3 cellular contexts compared by ENCODE assay signal in genomic region chr9:30597609-30598008, GRCh38.
A peak's percentile ranks its signal among the peaks of the same experiment; 100 is the strongest.
TF ChIP-seq lines count a peak whose summit lies in the region.

No MANE protein-coding gene starts in this region.

TF ChIP-seq in HepG2, 621 proteins besides CTCF, POLR2A, EP300 and RAD21:
- TF ChIP-seq ZBTB42 (CRISPR knock-in tag; IDR thresholded peaks at IDR 0.05) (no peak), MAFK (conservative IDR thresholded peaks at IDR 0.05 in 1 of 2, IDR thresholded peaks at IDR 0.05 in 1 of 2; ENCODE audit: low read length in 2 of 2) (peak; percentile 64 to 77), MAFF (IDR thresholded peaks at IDR 0.05; ENCODE audit: low read depth, low read length) (peak; percentile 73), ZNF652 (CRISPR knock-in tag; IDR thresholded peaks at IDR 0.05; ENCODE audit: borderline replicate concordance, low read depth) (no peak)
TF ChIP-seq in HepG2: peak in this region for 2.

TF ChIP-seq in A549, 52 proteins besides CTCF, POLR2A, EP300 and RAD21:
- peak; percentile 81 for TF ChIP-seq MAFK (IDR thresholded peaks at IDR 0.05; ENCODE audit: partially characterized antibody)
- TF ChIP-seq ZFP36 (IDR thresholded peaks at IDR 0.05; ENCODE audit: borderline replicate concordance, partially characterized antibody): no peak
- no peak for TF ChIP-seq HOXB13 (CRISPR knock-in tag; IDR thresholded peaks at IDR 0.05; ENCODE audit: low read depth)

TF ChIP-seq in IMR-90, 13 proteins besides CTCF, POLR2A, EP300 and RAD21:
- TF ChIP-seq NFE2L2 (IDR thresholded peaks at IDR 0.05; ENCODE audit: low read depth, low read length) (no peak), FOS (IDR thresholded peaks at IDR 0.05; ENCODE audit: low read depth, low read length) (no peak), MAFK (IDR thresholded peaks at IDR 0.05; ENCODE audit: low read depth, low read length) (peak; percentile 99), MXI1 (IDR thresholded peaks at IDR 0.05; ENCODE audit: borderline replicate concordance, low read depth, low read length) (no peak), RCOR1 (IDR thresholded peaks at IDR 0.05; ENCODE audit: insufficient replicate concordance, low read length) (no peak), USF2 (IDR thresholded peaks at IDR 0.05; ENCODE audit: low read depth, low read length) (no peak)
